Comparison of ENCODE assay signal across 1 cellular context in the genomic region with DNA sequence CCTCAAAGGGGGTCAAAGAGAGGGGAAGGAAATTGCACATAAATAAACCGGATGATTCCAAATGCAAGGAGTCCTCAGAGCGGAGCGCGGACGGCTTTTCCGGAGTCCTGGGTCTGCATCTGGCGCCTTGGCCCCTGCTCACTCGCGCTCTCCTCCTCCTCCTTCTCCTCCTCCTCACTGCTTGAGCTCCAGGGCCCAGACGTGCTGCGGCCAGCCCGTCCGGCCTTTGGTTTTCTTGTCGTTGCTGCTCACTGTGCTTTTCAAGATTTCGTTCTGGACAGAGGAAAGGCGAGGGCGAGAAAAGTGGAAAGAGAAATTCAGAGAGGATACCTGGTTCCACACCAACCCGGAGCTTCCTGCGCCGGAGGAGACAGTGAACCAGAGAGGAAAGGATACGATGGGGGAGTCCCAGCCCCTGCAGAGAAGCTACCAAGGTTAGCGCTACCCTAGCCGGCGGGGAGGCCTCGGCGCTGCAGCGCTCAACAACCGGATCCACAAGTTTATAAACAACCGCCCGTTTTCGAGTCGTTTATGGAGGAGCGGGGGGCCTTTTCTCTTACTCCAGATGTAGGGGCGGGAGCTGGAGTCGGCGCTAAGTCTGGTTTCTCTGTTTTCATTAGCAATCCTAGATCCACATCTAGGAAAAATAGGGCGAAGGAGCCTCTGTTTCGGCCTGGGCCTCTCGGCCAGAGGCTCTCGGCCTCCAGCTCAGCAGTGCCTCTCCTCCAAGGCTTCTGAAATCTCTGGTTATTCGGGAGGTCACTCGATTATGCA.
TF ChIP-seq lines count a peak whose summit lies in the region.

No MANE protein-coding gene starts in this region.

TF ChIP-seq in GM23338, 12 proteins besides CTCF, POLR2A, EP300 and RAD21 (continued from another document):
- TF ChIP-seq, protein P1, sequence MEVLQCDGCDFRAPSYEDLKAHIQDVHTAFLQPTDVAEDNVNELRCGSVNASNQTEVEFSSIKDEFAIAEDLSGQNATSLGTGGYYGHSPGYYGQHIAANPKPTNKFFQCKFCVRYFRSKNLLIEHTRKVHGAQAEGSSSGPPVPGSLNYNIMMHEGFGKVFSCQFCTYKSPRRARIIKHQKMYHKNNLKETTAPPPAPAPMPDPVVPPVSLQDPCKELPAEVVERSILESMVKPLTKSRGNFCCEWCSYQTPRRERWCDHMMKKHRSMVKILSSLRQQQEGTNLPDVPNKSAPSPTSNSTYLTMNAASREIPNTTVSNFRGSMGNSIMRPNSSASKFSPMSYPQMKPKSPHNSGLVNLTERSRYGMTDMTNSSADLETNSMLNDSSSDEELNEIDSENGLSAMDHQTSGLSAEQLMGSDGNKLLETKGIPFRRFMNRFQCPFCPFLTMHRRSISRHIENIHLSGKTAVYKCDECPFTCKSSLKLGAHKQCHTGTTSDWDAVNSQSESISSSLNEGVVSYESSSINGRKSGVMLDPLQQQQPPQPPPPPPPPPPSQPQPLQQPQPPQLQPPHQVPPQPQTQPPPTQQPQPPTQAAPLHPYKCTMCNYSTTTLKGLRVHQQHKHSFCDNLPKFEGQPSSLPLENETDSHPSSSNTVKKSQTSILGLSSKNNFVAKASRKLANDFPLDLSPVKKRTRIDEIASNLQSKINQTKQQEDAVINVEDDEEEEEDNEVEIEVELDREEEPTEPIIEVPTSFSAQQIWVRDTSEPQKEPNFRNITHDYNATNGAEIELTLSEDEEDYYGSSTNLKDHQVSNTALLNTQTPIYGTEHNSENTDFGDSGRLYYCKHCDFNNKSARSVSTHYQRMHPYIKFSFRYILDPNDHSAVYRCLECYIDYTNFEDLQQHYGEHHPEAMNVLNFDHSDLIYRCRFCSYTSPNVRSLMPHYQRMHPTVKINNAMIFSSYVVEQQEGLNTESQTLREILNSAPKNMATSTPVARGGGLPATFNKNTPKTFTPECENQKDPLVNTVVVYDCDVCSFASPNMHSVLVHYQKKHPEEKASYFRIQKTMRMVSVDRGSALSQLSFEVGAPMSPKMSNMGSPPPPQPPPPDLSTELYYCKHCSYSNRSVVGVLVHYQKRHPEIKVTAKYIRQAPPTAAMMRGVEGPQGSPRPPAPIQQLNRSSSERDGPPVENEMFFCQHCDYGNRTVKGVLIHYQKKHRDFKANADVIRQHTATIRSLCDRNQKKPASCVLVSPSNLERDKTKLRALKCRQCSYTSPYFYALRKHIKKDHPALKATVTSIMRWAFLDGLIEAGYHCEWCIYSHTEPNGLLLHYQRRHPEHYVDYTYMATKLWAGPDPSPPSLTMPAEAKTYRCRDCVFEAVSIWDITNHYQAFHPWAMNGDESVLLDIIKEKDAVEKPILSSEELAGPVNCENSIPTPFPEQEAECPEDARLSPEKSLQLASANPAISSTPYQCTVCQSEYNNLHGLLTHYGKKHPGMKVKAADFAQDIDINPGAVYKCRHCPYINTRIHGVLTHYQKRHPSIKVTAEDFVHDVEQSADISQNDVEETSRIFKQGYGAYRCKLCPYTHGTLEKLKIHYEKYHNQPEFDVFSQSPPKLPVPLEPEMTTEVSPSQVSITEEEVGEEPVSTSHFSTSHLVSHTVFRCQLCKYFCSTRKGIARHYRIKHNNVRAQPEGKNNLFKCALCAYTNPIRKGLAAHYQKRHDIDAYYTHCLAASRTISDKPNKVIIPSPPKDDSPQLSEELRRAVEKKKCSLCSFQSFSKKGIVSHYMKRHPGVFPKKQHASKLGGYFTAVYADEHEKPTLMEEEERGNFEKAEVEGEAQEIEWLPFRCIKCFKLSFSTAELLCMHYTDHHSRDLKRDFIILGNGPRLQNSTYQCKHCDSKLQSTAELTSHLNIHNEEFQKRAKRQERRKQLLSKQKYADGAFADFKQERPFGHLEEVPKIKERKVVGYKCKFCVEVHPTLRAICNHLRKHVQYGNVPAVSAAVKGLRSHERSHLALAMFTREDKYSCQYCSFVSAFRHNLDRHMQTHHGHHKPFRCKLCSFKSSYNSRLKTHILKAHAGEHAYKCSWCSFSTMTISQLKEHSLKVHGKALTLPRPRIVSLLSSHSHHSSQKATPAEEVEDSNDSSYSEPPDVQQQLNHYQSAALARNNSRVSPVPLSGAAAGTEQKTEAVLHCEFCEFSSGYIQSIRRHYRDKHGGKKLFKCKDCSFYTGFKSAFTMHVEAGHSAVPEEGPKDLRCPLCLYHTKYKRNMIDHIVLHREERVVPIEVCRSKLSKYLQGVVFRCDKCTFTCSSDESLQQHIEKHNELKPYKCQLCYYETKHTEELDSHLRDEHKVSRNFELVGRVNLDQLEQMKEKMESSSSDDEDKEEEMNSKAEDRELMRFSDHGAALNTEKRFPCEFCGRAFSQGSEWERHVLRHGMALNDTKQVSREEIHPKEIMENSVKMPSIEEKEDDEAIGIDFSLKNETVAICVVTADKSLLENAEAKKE (CRISPR knock-in tag; IDR thresholded peaks at IDR 0.05), result no peak
- TF ChIP-seq ZNF114 (CRISPR knock-in tag; IDR thresholded peaks at IDR 0.05) (no peak), EZH2 (IDR thresholded peaks at IDR 0.05; ENCODE audit: low read depth, unreplicated experiment) (peak; percentile 96), CREB1 (CRISPR knock-in tag; IDR thresholded peaks at IDR 0.05; ENCODE audit: low read depth) (no peak), EZH2phosphoT487 (IDR thresholded peaks at IDR 0.05; ENCODE audit: unreplicated experiment) (peak; percentile 72)
- TF ChIP-seq, protein P2, sequence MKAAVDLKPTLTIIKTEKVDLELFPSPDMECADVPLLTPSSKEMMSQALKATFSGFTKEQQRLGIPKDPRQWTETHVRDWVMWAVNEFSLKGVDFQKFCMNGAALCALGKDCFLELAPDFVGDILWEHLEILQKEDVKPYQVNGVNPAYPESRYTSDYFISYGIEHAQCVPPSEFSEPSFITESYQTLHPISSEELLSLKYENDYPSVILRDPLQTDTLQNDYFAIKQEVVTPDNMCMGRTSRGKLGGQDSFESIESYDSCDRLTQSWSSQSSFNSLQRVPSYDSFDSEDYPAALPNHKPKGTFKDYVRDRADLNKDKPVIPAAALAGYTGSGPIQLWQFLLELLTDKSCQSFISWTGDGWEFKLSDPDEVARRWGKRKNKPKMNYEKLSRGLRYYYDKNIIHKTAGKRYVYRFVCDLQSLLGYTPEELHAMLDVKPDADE (IDR thresholded peaks at IDR 0.05), result no peak
